19 cellular contexts compared by ENCODE assay signal in the genomic region with DNA sequence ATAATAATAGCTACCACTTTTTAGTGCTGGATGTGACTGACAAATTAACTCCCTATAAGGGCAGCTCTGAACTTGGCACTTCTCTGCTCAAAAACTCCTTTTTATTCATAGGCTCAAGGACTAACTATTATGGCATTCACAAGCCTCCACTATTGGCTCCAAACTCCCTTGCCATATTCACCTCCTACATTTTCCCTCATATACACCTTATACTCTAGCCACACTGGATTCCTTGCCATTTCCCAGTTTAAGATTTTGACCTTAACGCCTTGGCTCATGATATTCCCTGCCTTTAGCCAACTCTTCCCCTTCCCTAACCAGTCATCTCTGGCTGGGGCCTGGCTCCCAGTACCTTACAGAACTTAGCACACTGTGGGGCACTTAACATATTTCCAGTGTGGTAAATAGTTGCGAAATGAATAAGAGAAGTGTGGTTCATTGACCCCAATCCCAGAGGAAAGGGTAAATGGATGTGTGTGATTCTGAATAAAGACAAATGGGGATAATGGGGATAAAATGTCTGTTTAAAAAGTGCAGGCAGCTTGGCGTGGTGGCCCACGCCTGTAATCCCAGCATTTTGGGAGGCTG.
"Had no signal": no experiment of that assay in that cellular context is flagged by ENCODE, and none has a peak within 500 bp of the region (broad histone marks: within the 10 kb centered on the region; RNA-seq: fewer than 3 reads in every experiment).

No MANE protein-coding gene starts in this region.

- H3K36me3 ChIP-seq: tibial nerve, vagina had no signal

- ATAC-seq: activated CD8-positive, alpha-beta T cell treated with anti-CD3 and anti-CD28 coated beads, Interleukin-2, amount 10 ng/mL, durations not matched to agents 7 days and 5 days; esophagus mucosa; natural killer cell treated with Interleukin-12 subunit alpha and Interleukin-12 subunit beta and Interleukin-15 and Interleukin-18, amount 100 ng/mL, for 72 hours; right cardiac atrium; WTC11 had no signal

- H3K4me3 ChIP-seq: smooth muscle cell, tibial nerve, vagina had no signal

- H3K9me3 Mint-ChIP-seq: activated T-helper 1 cell treated with anti-CD3 and anti-CD28 coated beads, Interleukin-12 subunit alpha, Interleukin-12 subunit beta, Interleukin-2, Interleukin-4 antibody, amounts not matched to agents 30 ng/mL and 10 ng/mL and 1 ng/mL, durations not matched to agents 14 hours and 24 hours and 36 hours; natural killer cell treated with Interleukin-12 subunit alpha and Interleukin-12 subunit beta and Interleukin-15 and Interleukin-18, amount 100 ng/mL, for 72 hours; T-helper 1 cell treated with Interleukin-12 subunit alpha and Interleukin-12 subunit beta and Interleukin-4 antibody, amounts not matched to agents 30 μg/mL and 1 μg/mL, for 36 hours; WTC11 had no signal

- DNase-seq: activated CD4-positive, alpha-beta T cell treated with anti-CD3 and anti-CD28 coated beads, Interleukin-2, amount 10 ng/mL, durations not matched to agents 24 days and 14 days; activated CD8-positive, alpha-beta memory T cell treated with anti-CD3 and anti-CD28 coated beads, Interleukin-2, amount 50 U/mL, for 48 hours; activated CD8-positive, alpha-beta T cell treated with anti-CD3 and anti-CD28 coated beads, Interleukin-2, amount 10 ng/mL, durations not matched to agents 7 days and 5 days; activated naive CD4-positive, alpha-beta T cell treated with Interleukin-2 at 50 U/mL for 16 hours; mesenchymal stem cell; right cardiac atrium; stimulated activated CD4-positive, alpha-beta T cell treated with anti-CD3 and anti-CD28 coated beads, Interleukin-4, amount 100 ng/mL, for 4 hours; stimulated activated CD8-positive, alpha-beta memory T cell treated with anti-CD3 and anti-CD28 coated beads, Interleukin-4, amount 100 ng/mL, for 48 hours; stimulated activated naive CD4-positive, alpha-beta T cell treated with Interleukin-2 at 50 U/mL for 16 hours; substantia nigra had no signal

- H3K4me3 Mint-ChIP-seq: activated CD4-positive, alpha-beta T cell treated with anti-CD3 and anti-CD28 coated beads, Interleukin-2, amount 10 ng/mL, durations not matched to agents 24 days and 14 days; activated CD8-positive, alpha-beta T cell treated with anti-CD3 and anti-CD28 coated beads, Interleukin-2, amount 10 ng/mL, durations not matched to agents 7 days and 5 days; activated T-helper 1 cell treated with anti-CD3 and anti-CD28 coated beads, Interleukin-12 subunit alpha, Interleukin-12 subunit beta, Interleukin-2, Interleukin-4 antibody, amounts not matched to agents 30 ng/mL and 10 ng/mL and 1 ng/mL, durations not matched to agents 14 hours and 24 hours and 36 hours; natural killer cell treated with Interleukin-12 subunit alpha and Interleukin-12 subunit beta and Interleukin-15 and Interleukin-18, amount 100 ng/mL, for 72 hours; T-helper 1 cell treated with Interleukin-12 subunit alpha and Interleukin-12 subunit beta and Interleukin-4 antibody, amounts not matched to agents 30 μg/mL and 1 μg/mL, for 36 hours; WTC11 had no signal

- H3K4me2 ChIP-seq: smooth muscle cell had no signal

- H3K27me3 Mint-ChIP-seq: activated CD4-positive, alpha-beta T cell treated with anti-CD3 and anti-CD28 coated beads, Interleukin-2, amount 10 ng/mL, durations not matched to agents 24 days and 14 days; natural killer cell treated with Interleukin-12 subunit alpha and Interleukin-12 subunit beta and Interleukin-15 and Interleukin-18, amount 100 ng/mL, for 72 hours had no signal

- H3K27ac Mint-ChIP-seq: activated CD4-positive, alpha-beta T cell treated with anti-CD3 and anti-CD28 coated beads, Interleukin-2, amount 10 ng/mL, durations not matched to agents 24 days and 14 days; activated CD8-positive, alpha-beta T cell treated with anti-CD3 and anti-CD28 coated beads, Interleukin-2, amount 10 ng/mL, durations not matched to agents 7 days and 5 days; activated T-helper 1 cell treated with anti-CD3 and anti-CD28 coated beads, Interleukin-12 subunit alpha, Interleukin-12 subunit beta, Interleukin-2, Interleukin-4 antibody, amounts not matched to agents 30 ng/mL and 10 ng/mL and 1 ng/mL, durations not matched to agents 14 hours and 24 hours and 36 hours; progenitor cell of endocrine pancreas; T-helper 1 cell treated with Interleukin-12 subunit alpha and Interleukin-12 subunit beta and Interleukin-4 antibody, amounts not matched to agents 30 μg/mL and 1 μg/mL, for 36 hours; WTC11 had no signal

- H3K9me3 ChIP-seq: tibial nerve, vagina had no signal

- H3K27ac ChIP-seq: tibial nerve, vagina had no signal

- H3K36me3 Mint-ChIP-seq: natural killer cell treated with Interleukin-12 subunit alpha and Interleukin-12 subunit beta and Interleukin-15 and Interleukin-18, amount 100 ng/mL, for 72 hours; WTC11 had no signal

- H3K27me3 ChIP-seq: tibial nerve, vagina had no signal
